In genomic region chr3:9172851-9173320, GRCh38 we compare ENCODE assay signal across 12 cellular contexts.
DNase-seq lines count a peak whose midpoint lies in the region; ATAC-seq, FAIRE-seq and TF ChIP-seq lines count a peak whose summit lies in the region.
"Had no signal": no experiment of that assay in that cellular context is flagged by ENCODE, and none has a peak within 500 bp of the region (broad histone marks: within the 10 kb centered on the region; RNA-seq: fewer than 3 reads in every experiment).

No MANE protein-coding gene starts in this region.

- H3K4me3 ChIP-seq in keratinocyte (ENCODE audit: control insufficient read depth in 2 of 3, extremely low read depth in 1 of 3, insufficient read depth in 2 of 3, low read depth in 1 of 3, low read length in 3 of 3): peak overlapping the region in 1 of 3 experiments; percentile 21
- no peak overlapping the region for H3K4me3 ChIP-seq in ascending aorta
- H3K4me3 ChIP-seq in esophagus muscularis mucosa: no peak overlapping the region

- H4K20me1 ChIP-seq in keratinocyte (ENCODE audit: control insufficient read depth, extremely low read depth, insufficient read depth, low read length): no peaks in the 10 kb centered on the region

- no peak for TF ChIP-seq POLR2A in esophagus muscularis mucosa (IDR thresholded peaks at IDR 0.05; ENCODE audit: low read depth)

- no peaks in the 10 kb centered on the region for H3K27me3 ChIP-seq in keratinocyte (ENCODE audit: control insufficient read depth, extremely low read depth, insufficient read depth, low read length)
- H3K27me3 ChIP-seq in ascending aorta: no peaks in the 10 kb centered on the region
- H3K27me3 ChIP-seq in esophagus muscularis mucosa: no peaks in the 10 kb centered on the region

- H3K9me3 ChIP-seq in keratinocyte (ENCODE audit: control insufficient read depth, low read depth, low read length): no peaks in the 10 kb centered on the region
- no peaks in the 10 kb centered on the region for H3K9me3 ChIP-seq in ascending aorta
- H3K9me3 ChIP-seq in esophagus muscularis mucosa: no peaks in the 10 kb centered on the region

- TF ChIP-seq CTCF in keratinocyte (optimal IDR thresholded peaks at IDR 0.05 in 1 of 3, IDR thresholded peaks at IDR 0.05 in 1 of 3, conservative IDR thresholded peaks at IDR 0.05 in 1 of 3; ENCODE audit: extremely low read depth in 1 of 3, insufficient read depth in 2 of 3, low read length in 3 of 3): no peak
- TF ChIP-seq CTCF in ascending aorta (IDR thresholded peaks at IDR 0.05): no peak
- TF ChIP-seq CTCF in esophagus muscularis mucosa (IDR thresholded peaks at IDR 0.05): no peak

- peak; percentile 69 for FAIRE-seq in keratinocyte (lab: Jason Lieb, UNC)
- FAIRE-seq: colon had no signal

- H2AFZ ChIP-seq in keratinocyte (ENCODE audit: control insufficient read depth, low read length): peak overlapping the region; percentile 80

- in situ Hi-C loops in KBM-7 (cut with MboI; ENCODE audit: low pct_unique_long_range_greater_than_20kb, low sequenced_read_pairs): no loop called here

- DNase-seq in AG20443 (ENCODE audit: low spot score) (peak; percentile 66), KBM-7 (peak; percentile 33), astrocyte of the hippocampus (ENCODE audit: low read depth, low spot score) (peak; percentile 29), keratinocyte (ENCODE audit: low read depth, low spot score) (no peak), AG08396 (ENCODE audit: low spot score) (no peak), ascending aorta (ENCODE audit: low spot score in 2 of 2) (no peak), esophagus muscularis mucosa (ENCODE audit: extremely low spot score) (no peak)
- DNase-seq: CD4-positive, alpha-beta memory T cell; NK-92 treated with Interleukin-12 subunit alpha and Interleukin-12 subunit beta, amount 100 ng/mL, for 24 hours; stimulated activated naive CD8-positive, alpha-beta T cell treated with anti-CD3 and anti-CD28 coated beads, Interleukin-15, Interleukin-2, amounts not matched to agents 100 U/mL and 50 U/mL, for 24 hours had no signal

- no peak for TF ChIP-seq EP300 in esophagus muscularis mucosa (IDR thresholded peaks at IDR 0.05)

- H3K79me2 ChIP-seq in keratinocyte (ENCODE audit: control insufficient read depth, insufficient read depth, low read length): peaks cover 29% of the 10 kb centered on the region

- H3K27ac ChIP-seq in keratinocyte (ENCODE audit: control insufficient read depth, insufficient read depth, low read length): peak overlapping the region; percentile 72
- H3K27ac ChIP-seq in ascending aorta: no peak overlapping the region
- H3K27ac ChIP-seq in esophagus muscularis mucosa (replicated peaks in 1 of 4): no peak overlapping the region

- dilution Hi-C loops in keratinocyte (cut with MboI; ENCODE audit: extremely low pct_ligation_motif_present, low sequenced_read_pairs): no loop called here

- peak overlapping the region; percentile 47 for H3K4me2 ChIP-seq in keratinocyte (ENCODE audit: control insufficient read depth, extremely low read depth, insufficient read depth, low read depth, low read length)

- 68% methylated on average over 7 of the region's 11 CpGs for WGBS in esophagus muscularis mucosa

- H3K9me1 ChIP-seq in keratinocyte (ENCODE audit: control insufficient read depth, extremely low read depth, insufficient read depth, low read length): no peaks in the 10 kb centered on the region

- H3K9ac ChIP-seq in keratinocyte (ENCODE audit: control insufficient read depth, extremely low read depth, insufficient read depth, low read length): peak overlapping the region; percentile 62

- no peak for ATAC-seq in GM21447 (IDR thresholded peaks at IDR 0.05; ENCODE audit: unreplicated experiment)
- ATAC-seq: stimulated activated naive CD8-positive, alpha-beta T cell treated with anti-CD3 and anti-CD28 coated beads, Interleukin-15, Interleukin-2, amounts not matched to agents 100 U/mL and 50 U/mL, for 24 hours had no signal

- intact Hi-C loops in ascending aorta (cut with DNase I): no loop called here
- intact Hi-C loops in esophagus muscularis mucosa (cut with DNase I): no loop called here

- H3K36me3 ChIP-seq in keratinocyte (ENCODE audit: control insufficient read depth in 2 of 2, extremely low read depth in 1 of 2, insufficient read depth in 2 of 2, low read length in 2 of 2) (peaks cover 0 to 5% of the 10 kb centered on the region in 2 experiments), ascending aorta (no peaks in the 10 kb centered on the region), esophagus muscularis mucosa (no peaks in the 10 kb centered on the region)

- H3K4me1 ChIP-seq in keratinocyte (ENCODE audit: control insufficient read depth, extremely low read depth, insufficient read depth, low read length): peaks cover 74% of the 10 kb centered on the region
- peaks cover 0 to 4% of the 10 kb centered on the region in 2 donors for H3K4me1 ChIP-seq in ascending aorta
- peaks cover 0 to 5% (median 0%) of the 10 kb centered on the region in 4 donors for H3K4me1 ChIP-seq in esophagus muscularis mucosa

Comparison
In these comparisons a context has a peak if more than half of its experiments do, and no peak if none do; other contexts are left out.
1. DNase-seq: peak in AG20443 (single experiment), KBM-7 (single experiment) and astrocyte of the hippocampus (single experiment); none in keratinocyte (single experiment), AG08396 (single experiment), ascending aorta (0 of 2) and esophagus muscularis mucosa (single experiment).